Comparison of ENCODE assay signal across 8 cellular contexts in the genomic region with DNA sequence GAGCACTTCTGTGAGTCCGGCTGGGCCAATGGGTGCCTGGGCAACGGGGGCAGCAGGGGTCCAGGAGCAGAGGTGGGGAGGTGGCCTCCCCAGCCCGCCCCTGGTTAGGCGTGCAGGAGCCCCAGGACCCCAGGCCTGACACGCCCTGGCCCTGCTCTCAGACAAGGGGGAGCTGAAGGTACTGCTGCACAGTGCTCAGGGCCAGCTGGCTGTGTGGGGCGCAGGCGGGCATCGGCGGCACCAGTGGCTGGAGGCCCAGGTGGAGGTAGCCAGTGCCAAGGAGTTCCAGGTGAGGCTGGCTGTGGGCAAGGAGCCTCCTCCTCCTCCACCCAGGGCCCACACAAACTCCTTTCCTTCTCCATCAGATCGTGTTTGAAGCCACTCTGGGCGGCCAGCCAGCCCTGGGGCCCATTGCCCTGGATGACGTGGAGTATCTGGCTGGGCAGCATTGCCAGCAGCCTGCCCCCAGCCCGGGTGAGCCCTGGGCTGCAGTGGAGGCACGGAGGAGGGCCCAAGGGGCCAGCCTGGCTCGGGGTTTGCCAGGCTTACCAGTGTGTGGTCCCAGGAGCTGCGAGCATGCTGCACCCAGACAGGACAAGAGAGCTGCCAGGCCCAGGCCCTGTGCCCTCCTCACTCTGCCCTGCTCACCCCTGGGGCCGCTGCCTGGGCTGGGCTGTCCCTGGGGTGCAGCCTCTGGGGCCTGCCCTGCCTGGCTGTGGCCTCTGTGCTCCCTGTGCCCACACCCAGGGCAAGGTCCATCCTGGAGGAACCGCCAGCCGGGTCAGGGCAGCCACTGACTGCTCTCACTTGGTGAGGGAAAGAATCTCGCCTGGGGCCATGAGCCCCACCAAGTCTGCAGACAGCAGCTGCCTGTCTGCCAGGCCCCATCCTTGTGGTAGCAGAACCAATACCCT. TPM values are rescaled to one million over a fixed set of nuclear protein-coding genes. Genes with fewer than 3 reads are reported as not detected.
DNase-seq lines count a peak whose midpoint lies in the region; ATAC-seq and TF ChIP-seq lines count a peak whose summit lies in the region.

No MANE protein-coding gene starts in this region.

- H3K27me3 ChIP-seq in HCT116 (ENCODE audit: insufficient read depth, low read length) (no peaks in the 10 kb centered on the region), spleen (replicated peaks in 1 of 7) (no peaks in the 10 kb centered on the region)

- H3K36me3 ChIP-seq in HCT116 (ENCODE audit: control insufficient read depth in 1 of 2, insufficient read depth in 2 of 2, low read length in 2 of 2) (peaks cover 23% of the 10 kb centered on the region in 2 experiments; a peak in 3 of 4 replicates), spleen (peaks cover 0 to 72% (median 37%) of the 10 kb centered on the region in 6 donors)

- no peaks in the 10 kb centered on the region for H3K9me3 ChIP-seq in HCT116 (ENCODE audit: control insufficient read depth in 1 of 2, insufficient read depth in 1 of 2, low read depth in 1 of 2, low read length in 2 of 2)
- no peaks in the 10 kb centered on the region for H3K9me3 ChIP-seq in spleen

- intact Hi-C loops in HCT116 (cut with micrococcal nuclease): no loop called here
- intact Hi-C loops in left ventricle myocardium superior (cut with micrococcal nuclease): no loop called here
- intact Hi-C loops in spleen (cut with DNase I; ENCODE audit: low total_unique reads): no loop called here

- H3K4me2 ChIP-seq in HCT116 (ENCODE audit: low read length): no peak overlapping the region

- no peak overlapping the region for H3K4me3 ChIP-seq in HCT116 (replicated peaks in 1 of 2; ENCODE audit: low read depth in 1 of 2, low read length in 2 of 2)
- H3K4me3 ChIP-seq in spleen: no peak overlapping the region

- H3K27ac ChIP-seq in HCT116 (ENCODE audit: low read depth, low read length) (peak overlapping the region; percentile 44; the same call in 1 of the 2 replicates), spleen (peak overlapping the region in 1 of 8 donors; percentile 11)

- DNase-seq in HCT116 (ENCODE audit: low read depth, low spot score): no peak
- peak; percentile 47 for DNase-seq in amniotic epithelial cell (ENCODE audit: low read depth)
- peak; percentile 85 for DNase-seq in left ventricle myocardium superior
- DNase-seq in spleen: peak; percentile 67
- no peak for DNase-seq in NCI-H1694 (lab: John Stamatoyannopoulos, UW)
- no peak for DNase-seq in NCI-H748 treated with DMSO at 0.1 percent for 48 hours (lab: John Stamatoyannopoulos, UW)
- no peak for DNase-seq in dedifferentiated amniotic fluid mesenchymal stem cell (ENCODE audit: extremely low spot score)

- BruUV-seq in HCT116 (replicated peaks; lab: Mats Ljungman, UMichigan): no TSS peak

- H2AFZ ChIP-seq in HCT116 (ENCODE audit: low read depth, low read length, poor library complexity, severe bottlenecking): no peak overlapping the region

- CTCF ChIA-PET in HCT116 (lab: Charles Lee): no interaction called here

- POLR2A ChIA-PET in HCT116 (lab: Charles Lee): interaction anchor here (0.9 kb wide), 1 partner anchor 26 kb away, joined by 3 read pairs; no protein-coding TSS in a partner anchor

- H3K9ac ChIP-seq in HCT116 (ENCODE audit: low read length): no peak overlapping the region

- TF ChIP-seq POLR2A in HCT116 (IDR thresholded peaks at IDR 0.05; ENCODE audit: borderline replicate concordance, extremely low read depth, insufficient read depth, insufficient read length): no peak
- no peak for TF ChIP-seq POLR2A in spleen (IDR thresholded peaks at IDR 0.05)

- 77 to 87% (median 85%) methylated on average over 11 to 20 of the region's 20 CpGs for WGBS in spleen, 5 donors

- H4K20me1 ChIP-seq in HCT116 (ENCODE audit: insufficient read depth): no peaks in the 10 kb centered on the region

- peaks cover 10% of the 10 kb centered on the region for H3K79me2 ChIP-seq in HCT116 (ENCODE audit: insufficient read depth, low read length)

- ATAC-seq in HCT116: peak; percentile 13
- peak; percentile 67 for ATAC-seq in left ventricle myocardium superior
- ATAC-seq in HG03354 (IDR thresholded peaks at IDR 0.05; ENCODE audit: poor library complexity, severe bottlenecking, unreplicated experiment): no peak

- no peak for TF ChIP-seq RAD21 in HCT116 (IDR thresholded peaks at IDR 0.05; ENCODE audit: low read depth)

- TF ChIP-seq CTCF in HCT116 (IDR thresholded peaks at IDR 0.05 in 2 of 3, conservative IDR thresholded peaks at IDR 0.05 in 1 of 3; ENCODE audit: borderline replicate concordance in 1 of 3, insufficient read depth in 1 of 3, low read depth in 2 of 3, low read length in 2 of 3) (no peak), spleen (IDR thresholded peaks at IDR 0.05 in 8 of 11, conservative IDR thresholded peaks at IDR 0.05 in 3 of 11) (no peak)

- H3K4me1 ChIP-seq in HCT116 (ENCODE audit: control insufficient read depth in 1 of 2, insufficient read depth in 2 of 2, low read length in 2 of 2) (peaks cover 2 to 12% of the 10 kb centered on the region in 2 experiments; a peak in 2 of 4 replicates), spleen (peaks cover 0 to 60% (median 24%) of the 10 kb centered on the region in 6 donors)

- RAD21 ChIA-PET in HCT116 (lab: Charles Lee; ENCODE audit: low non-redundant PET in 1 of 2, low total read pairs in 2 of 2, uncharacterized antibody in 2 of 2, unreplicated experiment in 2 of 2): no interaction called here

- H3K9me2 ChIP-seq in HCT116 (ENCODE audit: insufficient read depth): no peaks in the 10 kb centered on the region

TF ChIP-seq in HCT116, 20 proteins besides CTCF, POLR2A, EP300 and RAD21 (continues in another document):
- TF ChIP-seq, protein P1, sequence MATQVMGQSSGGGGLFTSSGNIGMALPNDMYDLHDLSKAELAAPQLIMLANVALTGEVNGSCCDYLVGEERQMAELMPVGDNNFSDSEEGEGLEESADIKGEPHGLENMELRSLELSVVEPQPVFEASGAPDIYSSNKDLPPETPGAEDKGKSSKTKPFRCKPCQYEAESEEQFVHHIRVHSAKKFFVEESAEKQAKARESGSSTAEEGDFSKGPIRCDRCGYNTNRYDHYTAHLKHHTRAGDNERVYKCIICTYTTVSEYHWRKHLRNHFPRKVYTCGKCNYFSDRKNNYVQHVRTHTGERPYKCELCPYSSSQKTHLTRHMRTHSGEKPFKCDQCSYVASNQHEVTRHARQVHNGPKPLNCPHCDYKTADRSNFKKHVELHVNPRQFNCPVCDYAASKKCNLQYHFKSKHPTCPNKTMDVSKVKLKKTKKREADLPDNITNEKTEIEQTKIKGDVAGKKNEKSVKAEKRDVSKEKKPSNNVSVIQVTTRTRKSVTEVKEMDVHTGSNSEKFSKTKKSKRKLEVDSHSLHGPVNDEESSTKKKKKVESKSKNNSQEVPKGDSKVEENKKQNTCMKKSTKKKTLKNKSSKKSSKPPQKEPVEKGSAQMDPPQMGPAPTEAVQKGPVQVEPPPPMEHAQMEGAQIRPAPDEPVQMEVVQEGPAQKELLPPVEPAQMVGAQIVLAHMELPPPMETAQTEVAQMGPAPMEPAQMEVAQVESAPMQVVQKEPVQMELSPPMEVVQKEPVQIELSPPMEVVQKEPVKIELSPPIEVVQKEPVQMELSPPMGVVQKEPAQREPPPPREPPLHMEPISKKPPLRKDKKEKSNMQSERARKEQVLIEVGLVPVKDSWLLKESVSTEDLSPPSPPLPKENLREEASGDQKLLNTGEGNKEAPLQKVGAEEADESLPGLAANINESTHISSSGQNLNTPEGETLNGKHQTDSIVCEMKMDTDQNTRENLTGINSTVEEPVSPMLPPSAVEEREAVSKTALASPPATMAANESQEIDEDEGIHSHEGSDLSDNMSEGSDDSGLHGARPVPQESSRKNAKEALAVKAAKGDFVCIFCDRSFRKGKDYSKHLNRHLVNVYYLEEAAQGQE (IDR thresholded peaks at IDR 0.05; ENCODE audit: low read depth): no peak
- TF ChIP-seq SRF (IDR thresholded peaks at IDR 0.05; ENCODE audit: low read depth) (no peak), TCF7L2 (IDR thresholded peaks at IDR 0.05; ENCODE audit: borderline replicate concordance, extremely low read depth, insufficient read depth, insufficient read length) (no peak), JUND (IDR thresholded peaks at IDR 0.05) (no peak), ELF1 (IDR thresholded peaks at IDR 0.05; ENCODE audit: borderline replicate concordance, low read depth) (no peak), EZH2 (IDR thresholded peaks at IDR 0.05) (no peak), POLR2AphosphoS5 (IDR thresholded peaks at IDR 0.05; ENCODE audit: low read depth, low read length) (no peak)
- TF ChIP-seq, protein P2, sequence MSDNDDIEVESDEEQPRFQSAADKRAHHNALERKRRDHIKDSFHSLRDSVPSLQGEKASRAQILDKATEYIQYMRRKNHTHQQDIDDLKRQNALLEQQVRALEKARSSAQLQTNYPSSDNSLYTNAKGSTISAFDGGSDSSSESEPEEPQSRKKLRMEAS (IDR thresholded peaks at IDR 0.05): no peak

RNA-seq across cellular contexts. Expression of a gene that starts 7.0 kb away (rescaled TPM):
- total RNA-seq in HCT116 (2021; ENCODE audit: unreplicated experiment) (17.3 TPM), left ventricle myocardium superior (12.9 TPM), spleen (10 to 100 TPM in 5 of 7 donors, 1 to 10 TPM in 2; 5.4 to 20.8 (median 11.3) TPM)
- 8.0 and 9.5 TPM in 2 replicates for polyA plus RNA-seq in HCT116 (2012)
- polyA plus RNA-seq in spleen: 10 to 100 TPM in 2 of 3 donors, 1 to 10 TPM in 1; 4.9 to 32.0 (median 12.7) TPM

RNA-seq across cellular contexts. Expression of a gene that starts 7.0 kb away (rescaled TPM):
- total RNA-seq in HCT116 (2021; ENCODE audit: unreplicated experiment): 311 TPM
- 465 and 468 TPM in 2 replicates for polyA plus RNA-seq in HCT116 (2012)
- 354 TPM for total RNA-seq in left ventricle myocardium superior
- 100 to 1,000 TPM; 184 to 241 (median 225) TPM for total RNA-seq in spleen
- 100 to 1,000 TPM; 347 to 462 (median 441) TPM for polyA plus RNA-seq in spleen

RNA-seq across cellular contexts. Expression of a gene that starts 9.9 kb away (rescaled TPM):
- total RNA-seq in HCT116 (2021; ENCODE audit: unreplicated experiment): 148 TPM
- polyA plus RNA-seq in HCT116 (2012): 165 and 168 TPM in 2 replicates
- 357 TPM for total RNA-seq in left ventricle myocardium superior
- 10 to 100 TPM; 32.3 to 71.0 (median 63.3) TPM for total RNA-seq in spleen
- polyA plus RNA-seq in spleen: 100 to 1,000 TPM in 2 of 3 donors, 10 to 100 TPM in 1; 95.9 to 117 (median 106) TPM

RNA-seq across cellular contexts. Expression of a gene that starts 16.8 kb away (rescaled TPM):
- total RNA-seq in HCT116 (2021; ENCODE audit: unreplicated experiment) (7.1 TPM), left ventricle myocardium superior (9.1 TPM), spleen (10 to 100 TPM in 1 of 7 donors, 1 to 10 TPM in 6; 3.3 to 13.1 (median 6.3) TPM)
- polyA plus RNA-seq in HCT116 (2012): 3.8 and 4.0 TPM in 2 replicates
- polyA plus RNA-seq in spleen: 1 to 10 TPM in 2 of 3 donors, under 1 TPM in 1; 0.91 to 3.9 (median 1.0) TPM

RNA-seq across cellular contexts. Expression of a gene that starts 27.2 kb away (rescaled TPM):
- 28.4 TPM for total RNA-seq in HCT116 (2021; ENCODE audit: unreplicated experiment)
- polyA plus RNA-seq in HCT116 (2012): 13.7 and 13.9 TPM in 2 replicates
- total RNA-seq in left ventricle myocardium superior: 11.4 TPM
- total RNA-seq in spleen: 10 to 100 TPM; 14.9 to 49.7 (median 29.6) TPM
- polyA plus RNA-seq in spleen: 10 to 100 TPM; 13.6 to 23.1 (median 19.6) TPM

Comparison
In these comparisons a context has a peak if more than half of its experiments do, and no peak if none do; other contexts are left out.
1. DNase-seq: peak in amniotic epithelial cell (single experiment), left ventricle myocardium superior (single experiment) and spleen (single experiment); none in HCT116 (single experiment), NCI-H1694 (single experiment), NCI-H748 treated with DMSO at 0.1 percent for 48 hours (single experiment) and dedifferentiated amniotic fluid mesenchymal stem cell (single experiment).